13 cellular contexts compared by ENCODE assay signal in the genomic region with DNA sequence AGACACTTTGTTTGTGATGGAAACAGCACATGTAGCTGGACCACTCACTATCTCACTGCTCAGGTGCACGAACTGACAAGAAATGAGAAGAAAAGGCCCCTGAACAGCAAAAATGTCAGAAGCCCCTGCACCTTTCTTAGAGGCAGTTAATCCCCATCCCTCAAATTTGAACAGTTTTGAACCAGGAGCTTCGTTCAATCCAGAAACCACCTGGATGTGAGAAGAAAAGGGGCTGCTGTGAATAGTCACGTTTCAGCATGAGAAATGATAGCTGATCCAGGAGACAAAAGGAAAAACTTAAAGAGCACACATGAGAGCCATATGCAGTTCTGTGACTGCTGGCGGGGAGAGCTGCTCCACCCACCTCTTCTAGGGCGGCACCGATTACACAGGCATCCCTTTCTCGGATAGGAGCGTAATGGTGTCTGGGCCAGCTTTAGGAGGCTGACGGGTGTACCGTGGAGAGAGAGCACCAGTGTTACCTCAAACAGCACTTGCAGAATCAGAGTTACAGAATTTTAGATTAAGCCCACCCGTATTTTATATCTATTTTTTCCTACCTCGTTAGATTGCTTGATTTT.
DNase-seq lines count a peak whose midpoint lies in the region; ATAC-seq, FAIRE-seq and TF ChIP-seq lines count a peak whose summit lies in the region.
"Had no signal": no experiment of that assay in that cellular context is flagged by ENCODE, and none has a peak within 500 bp of the region (broad histone marks: within the 10 kb centered on the region; RNA-seq: fewer than 3 reads in every experiment).

No MANE protein-coding gene starts in this region.

- H3K27me3 ChIP-seq in HepG2 (ENCODE audit: control insufficient read depth in 1 of 2, insufficient read depth in 2 of 2, low read length in 2 of 2) (no peaks in the 10 kb centered on the region), right lobe of liver (no peaks in the 10 kb centered on the region), tibial nerve (no peaks in the 10 kb centered on the region)
- no peaks in the 10 kb centered on the region for H3K27me3 ChIP-seq in naive thymus-derived CD4-positive, alpha-beta T cell (ENCODE audit: control insufficient read depth in 2 of 2, insufficient read depth in 2 of 2, low read length in 2 of 2)
- H3K27me3 ChIP-seq: ovary had no signal

- CTCF ChIA-PET in HepG2 (lab: Yijun Ruan, JAX; ENCODE audit: low intra/inter-chr PET ratio, low total read pairs): no interaction called here
- CTCF ChIA-PET in naive thymus-derived CD4-positive, alpha-beta T cell (lab: Charles Lee): interaction anchor here (0.7 to 1.2 kb wide), 6 partner anchors 31 to 84 kb away, joined by 3 to 6 read pairs (median 3); no protein-coding TSS in a partner anchor

- H3K9me3 ChIP-seq in HepG2 (ENCODE audit: low read length): no peaks in the 10 kb centered on the region
- H3K9me3 ChIP-seq in right lobe of liver: no peaks in the 10 kb centered on the region
- H3K9me3 ChIP-seq in naive thymus-derived CD4-positive, alpha-beta T cell (ENCODE audit: control insufficient read depth in 2 of 3, low read length in 3 of 3): no peaks in the 10 kb centered on the region
- H3K9me3 ChIP-seq in tibial nerve: no peaks in the 10 kb centered on the region
- H3K9me3 ChIP-seq: ovary had no signal

- H3K27ac Mint-ChIP-seq in naive thymus-derived CD4-positive, alpha-beta T cell: peak overlapping the region; percentile 74 to 98 (median 96)
- H3K27ac Mint-ChIP-seq: activated CD8-positive, alpha-beta memory T cell treated with anti-CD3 and anti-CD28 coated beads, Interleukin-2, amount 10 ng/mL, durations not matched to agents 7 days and 5 days had no signal

- intact Hi-C loops in HepG2 (cut with micrococcal nuclease; ENCODE audit: unreplicated experiment): no loop called here
- intact Hi-C loops in right lobe of liver (cut with DNase I): no loop called here
- intact Hi-C loops in naive thymus-derived CD4-positive, alpha-beta T cell (cut with micrococcal nuclease): loop anchor here (1.0 kb wide), 5 partner anchors 8 to 48 kb away; no protein-coding TSS in a partner anchor

- TF ChIP-seq POLR2A in HepG2 (IDR thresholded peaks at IDR 0.05; ENCODE audit: insufficient read depth in 1 of 2, low read depth in 2 of 2, low read length in 2 of 2) (no peak), right lobe of liver (IDR thresholded peaks at IDR 0.05) (no peak), tibial nerve (IDR thresholded peaks at IDR 0.05) (no peak)

- H3K36me3 Mint-ChIP-seq in naive thymus-derived CD4-positive, alpha-beta T cell: peaks cover 0 to 22% (median 11%) of the 10 kb centered on the region in 5 donors

- no peak for FAIRE-seq in HepG2 (lab: Jason Lieb, UNC)

- H3K4me3 ChIP-seq in HepG2 (replicated peaks in 1 of 3; ENCODE audit: insufficient read depth in 1 of 3, low read depth in 2 of 3, low read length in 3 of 3): no peak overlapping the region
- no peak overlapping the region for H3K4me3 ChIP-seq in right lobe of liver
- peak overlapping the region; percentile 1 for H3K4me3 ChIP-seq in naive thymus-derived CD4-positive, alpha-beta T cell (ENCODE audit: low read length)
- no peak overlapping the region for H3K4me3 ChIP-seq in tibial nerve
- H3K4me3 ChIP-seq: ovary had no signal

- H3K9me3 Mint-ChIP-seq in naive thymus-derived CD4-positive, alpha-beta T cell: no peaks in the 10 kb centered on the region
- H3K9me3 Mint-ChIP-seq: immature natural killer cell had no signal

- ATAC-seq in HepG2: no peak
- no peak for ATAC-seq in right lobe of liver
- ATAC-seq in naive thymus-derived CD4-positive, alpha-beta T cell: peak; percentile 86
- no peak for ATAC-seq in GM18868 (IDR thresholded peaks at IDR 0.05; ENCODE audit: unreplicated experiment)
- ATAC-seq in GM19452 (IDR thresholded peaks at IDR 0.05; ENCODE audit: unreplicated experiment): no peak
- ATAC-seq: activated CD8-positive, alpha-beta memory T cell treated with anti-CD3 and anti-CD28 coated beads, Interleukin-2, amount 10 ng/mL, durations not matched to agents 7 days and 5 days had no signal

- no peak overlapping the region for H3K4me2 ChIP-seq in HepG2 (ENCODE audit: low read depth, low read length)

- H2AFZ ChIP-seq in HepG2 (ENCODE audit: low read length): no peak overlapping the region

- TF ChIP-seq EP300 in HepG2 (IDR thresholded peaks at IDR 0.05; ENCODE audit: low read depth in 2 of 2, low read length in 2 of 2) (no peak), HepG2 (CRISPR knock-in tag; IDR thresholded peaks at IDR 0.05; ENCODE audit: borderline replicate concordance) (no peak), tibial nerve (IDR thresholded peaks at IDR 0.05) (no peak)

- peaks cover 97% of the 10 kb centered on the region for H4K20me1 ChIP-seq in HepG2 (ENCODE audit: insufficient read depth, low read length)

- TSS peak; percentile 0 for BruUV-seq in HepG2 (replicated peaks; lab: Mats Ljungman, UMichigan)

- H3K4me1 Mint-ChIP-seq in naive thymus-derived CD4-positive, alpha-beta T cell: peaks cover 79 to 94% (median 91%) of the 10 kb centered on the region in 7 donors

- H3K4me1 ChIP-seq in HepG2 (ENCODE audit: insufficient read depth, low read length) (peaks cover 81% of the 10 kb centered on the region), right lobe of liver (peaks cover 0 to 72% (median 29%) of the 10 kb centered on the region in 4 donors), tibial nerve (peaks cover 0 to 97% (median 53%) of the 10 kb centered on the region in 4 donors)
- H3K4me1 ChIP-seq in naive thymus-derived CD4-positive, alpha-beta T cell (ENCODE audit: control insufficient read depth in 2 of 2, insufficient read depth in 2 of 2, low read length in 2 of 2): peaks cover 18 to 68% of the 10 kb centered on the region in 2 donors

- TF ChIP-seq RAD21 in HepG2 (CRISPR knock-in tag; IDR thresholded peaks at IDR 0.05): no peak

- H3K27me3 Mint-ChIP-seq in naive thymus-derived CD4-positive, alpha-beta T cell: no peaks in the 10 kb centered on the region
- H3K27me3 Mint-ChIP-seq: activated CD8-positive, alpha-beta memory T cell treated with anti-CD3 and anti-CD28 coated beads, Interleukin-2, amount 10 ng/mL, durations not matched to agents 7 days and 5 days had no signal

- TF ChIP-seq CTCF in HepG2 (CRISPR knock-in tag; IDR thresholded peaks at IDR 0.05): no peak
- no peak for TF ChIP-seq CTCF in right lobe of liver (IDR thresholded peaks at IDR 0.05)
- no peak for TF ChIP-seq CTCF in tibial nerve (IDR thresholded peaks at IDR 0.05)

- peaks cover 100% of the 10 kb centered on the region for H3K79me2 ChIP-seq in HepG2 (ENCODE audit: insufficient read depth, low read length)

- H3K27ac ChIP-seq in HepG2 (ENCODE audit: extremely low read length, insufficient read depth, low read length) (no peak overlapping the region), right lobe of liver (no peak overlapping the region), tibial nerve (peak overlapping the region in 2 of 4 donors; percentile 26 to 80)
- H3K27ac ChIP-seq in naive thymus-derived CD4-positive, alpha-beta T cell (ENCODE audit: low read depth, low read length): peak overlapping the region; percentile 74
- H3K27ac ChIP-seq: ovary had no signal

- POLR2A ChIA-PET in HepG2 (lab: Yijun Ruan, JAX): interaction anchor here (2.6 kb wide), 1 partner anchor 13 kb away, joined by 8 read pairs; no protein-coding TSS in a partner anchor
- POLR2A ChIA-PET in naive thymus-derived CD4-positive, alpha-beta T cell (lab: Charles Lee): interaction anchor here (0.6 to 13.0 kb wide), 10 partner anchors 8 to 913 kb away, joined by 3 to 154 read pairs (median 12); a partner anchor contains a TSS

- 94% methylated on average over 12 of the region's 12 CpGs for WGBS in HepG2 (ENCODE audit: low lambda C conversion rate)
- WGBS in right lobe of liver (ENCODE audit: insufficient coverage, low coverage, low lambda C conversion rate, missing lambda C conversion rate): 79% methylated on average over 12 of the region's 12 CpGs
- WGBS in tibial nerve, 2 donors: 40% methylated on average over 12 of the region's 12 CpGs

- H3K4me3 Mint-ChIP-seq in naive thymus-derived CD4-positive, alpha-beta T cell: peak overlapping the region; percentile 61 to 93 (median 74)
- H3K4me3 Mint-ChIP-seq: activated CD8-positive, alpha-beta memory T cell treated with anti-CD3 and anti-CD28 coated beads, Interleukin-2, amount 10 ng/mL, durations not matched to agents 7 days and 5 days had no signal

- H3K36me3 ChIP-seq in HepG2 (replicated peaks in 1 of 2; ENCODE audit: control insufficient read depth in 1 of 2, insufficient read depth in 2 of 2, low read length in 2 of 2): peaks cover 20 to 62% of the 10 kb centered on the region in 2 experiments
- H3K36me3 ChIP-seq in right lobe of liver: no peaks in the 10 kb centered on the region
- H3K36me3 ChIP-seq in naive thymus-derived CD4-positive, alpha-beta T cell (ENCODE audit: control insufficient read depth in 2 of 3, insufficient read depth in 3 of 3, low read length in 3 of 3): no peaks in the 10 kb centered on the region
- no peaks in the 10 kb centered on the region for H3K36me3 ChIP-seq in tibial nerve
- H3K36me3 ChIP-seq: ovary had no signal

- DNase-seq in HepG2 (ENCODE audit: low spot score) (no peak), right lobe of liver (no peak), amniotic epithelial cell (ENCODE audit: low read depth) (peak; percentile 17), LoVo (ENCODE audit: low spot score) (no peak), tibial nerve (ENCODE audit: low spot score in 2 of 2) (no peak)
- DNase-seq in naive thymus-derived CD4-positive, alpha-beta T cell: peak in 6 of 9 donors; percentile 47 to 72 (median 58)
- DNase-seq: activated CD8-positive, alpha-beta memory T cell treated with anti-CD3 and anti-CD28 coated beads, Interleukin-2, amount 10 ng/mL, durations not matched to agents 7 days and 5 days; immature natural killer cell; NCI-H345; ovary; SHP77 had no signal

- in situ Hi-C loops in HepG2 (cut with HindIII; ENCODE audit: extremely low pct_ligation_motif_present, low pct_unique_long_range_greater_than_20kb): no loop called here

- no peak overlapping the region for H3K9ac ChIP-seq in HepG2 (ENCODE audit: insufficient read depth, low read depth, low read length)

TF ChIP-seq in HepG2, 621 proteins besides CTCF, POLR2A, EP300 and RAD21:
- no peak for TF ChIP-seq FOSL2 (CRISPR knock-in tag; IDR thresholded peaks at IDR 0.05)
- TF ChIP-seq MBNL3 (CRISPR knock-in tag; conservative IDR thresholded peaks at IDR 0.05): no peak
- no peak for TF ChIP-seq EED (CRISPR knock-in tag; IDR thresholded peaks at IDR 0.05)
- TF ChIP-seq RBM22 (optimal IDR thresholded peaks at IDR 0.05; ENCODE audit: low read length): peak; percentile 92

Comparison
In these comparisons a context has a peak if more than half of its experiments do, and no peak if none do; other contexts are left out.
1. DNase-seq: peak in amniotic epithelial cell (single experiment) and naive thymus-derived CD4-positive, alpha-beta T cell (6 of 9); none in HepG2 (single experiment), right lobe of liver (0 of 3), LoVo (single experiment) and tibial nerve (0 of 2).
2. intact Hi-C loops: an anchor here in naive thymus-derived CD4-positive, alpha-beta T cell (1.0 kb wide); none called in HepG2 and right lobe of liver.